In the genomic region with DNA sequence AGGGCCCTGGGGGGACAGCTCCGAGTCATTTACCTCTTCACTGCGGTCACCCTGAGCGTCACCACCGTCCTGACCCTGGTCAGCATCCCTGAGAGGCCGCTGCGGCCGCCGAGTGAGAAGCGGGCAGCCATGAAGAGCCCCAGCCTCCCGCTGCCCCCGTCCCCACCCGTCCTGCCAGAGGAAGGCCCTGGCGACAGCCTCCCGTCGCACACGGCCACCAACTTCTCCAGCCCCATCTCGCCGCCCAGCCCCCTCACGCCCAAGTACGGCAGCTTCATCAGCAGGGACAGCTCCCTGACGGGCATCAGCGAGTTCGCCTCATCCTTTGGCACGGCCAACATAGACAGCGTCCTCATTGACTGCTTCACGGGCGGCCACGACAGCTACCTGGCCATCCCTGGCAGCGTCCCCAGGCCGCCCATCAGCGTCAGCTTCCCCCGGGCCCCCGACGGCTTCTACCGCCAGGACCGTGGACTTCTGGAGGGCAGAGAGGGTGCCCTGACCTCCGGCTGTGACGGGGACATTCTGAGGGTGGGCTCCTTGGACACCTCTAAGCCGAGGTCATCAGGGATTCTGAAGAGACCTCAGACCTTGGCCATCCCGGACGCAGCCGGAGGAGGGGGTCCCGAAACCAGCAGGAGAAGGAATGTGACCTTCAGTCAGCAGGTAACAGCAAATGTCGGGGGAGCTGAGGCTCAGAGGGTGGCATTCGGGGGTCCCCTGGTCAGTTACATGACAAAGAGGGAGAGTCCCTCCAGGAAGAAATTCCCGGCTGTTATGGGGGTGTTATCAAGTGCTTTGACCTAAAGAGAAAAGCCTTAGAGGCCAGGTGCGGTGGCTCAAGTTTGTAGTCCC, we compare ENCODE assay signal across 2 cellular contexts.
TF ChIP-seq lines count a peak whose summit lies in the region.

No MANE protein-coding gene starts in this region.

TF ChIP-seq in K562, 482 proteins besides CTCF, POLR2A, EP300 and RAD21:
- TF ChIP-seq CSDE1 (IDR thresholded peaks at IDR 0.05): no peak
- TF ChIP-seq CBX2 (IDR thresholded peaks at IDR 0.05; ENCODE audit: insufficient read depth, low read length, poor library complexity, severe bottlenecking): peak; percentile 50
- TF ChIP-seq EZH2 (IDR thresholded peaks at IDR 0.05; ENCODE audit: borderline replicate concordance, low read depth, low read length): peak; percentile 79; the same call in 1 of the 2 replicates

TF ChIP-seq in HEK293T, 16 proteins besides CTCF, POLR2A, EP300 and RAD21:
- TF ChIP-seq HDGF (IDR thresholded peaks at IDR 0.05; ENCODE audit: borderline replicate concordance): no peak
- TF ChIP-seq CTBP1 (IDR thresholded peaks at IDR 0.05; ENCODE audit: borderline replicate concordance): no peak
- TF ChIP-seq L3MBTL2 (conservative IDR thresholded peaks at IDR 0.05): no peak
- no peak for TF ChIP-seq PKNOX1 (IDR thresholded peaks at IDR 0.05)
- TF ChIP-seq NFRKB (IDR thresholded peaks at IDR 0.05): no peak
- TF ChIP-seq ELF4 (IDR thresholded peaks at IDR 0.05): no peak
- no peak for TF ChIP-seq TARDBP (IDR thresholded peaks at IDR 0.05)
- TF ChIP-seq BHLHE40 (IDR thresholded peaks at IDR 0.05; ENCODE audit: borderline replicate concordance): no peak
- TF ChIP-seq ZNF384 (IDR thresholded peaks at IDR 0.05): no peak
- no peak for TF ChIP-seq FOXM1 (IDR thresholded peaks at IDR 0.05; ENCODE audit: borderline replicate concordance)
- TF ChIP-seq SP1 (IDR thresholded peaks at IDR 0.05): no peak
- no peak for TF ChIP-seq LEF1 (IDR thresholded peaks at IDR 0.05; ENCODE audit: borderline replicate concordance)
- TF ChIP-seq FOXA1 (IDR thresholded peaks at IDR 0.05): no peak
- no peak for TF ChIP-seq FOXK2 (IDR thresholded peaks at IDR 0.05)
- no peak for TF ChIP-seq ARNT (IDR thresholded peaks at IDR 0.05)
- no peak for TF ChIP-seq SUZ12 (IDR thresholded peaks at IDR 0.05)
